ENCODE assay signal across 1 cellular context in the genomic region with DNA sequence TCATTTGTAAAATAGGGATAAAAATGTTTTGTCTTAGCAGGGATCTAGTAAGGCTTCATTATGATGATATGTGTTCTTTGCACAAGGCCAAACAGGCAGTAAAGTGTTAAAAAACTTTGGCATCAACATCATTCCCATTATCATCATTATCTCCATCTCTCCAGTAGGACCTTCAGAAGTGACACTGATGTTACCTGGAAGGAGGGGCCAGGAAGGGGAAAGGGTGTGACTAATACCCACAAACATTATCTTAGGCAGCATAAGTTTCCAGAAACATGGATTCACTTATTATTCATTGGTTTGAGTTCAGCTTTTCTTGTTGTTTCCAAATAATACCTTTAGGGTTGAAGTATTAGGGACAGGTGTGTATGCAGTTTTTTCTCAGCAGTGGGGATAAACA.
A peak's percentile ranks its signal among the peaks of the same experiment; 100 is the strongest.
TF ChIP-seq lines count a peak whose summit lies in the region.

No MANE protein-coding gene starts in this region.

TF ChIP-seq in HEK293, 187 proteins besides CTCF, POLR2A, EP300 and RAD21:
- TF ChIP-seq, protein P1, sequence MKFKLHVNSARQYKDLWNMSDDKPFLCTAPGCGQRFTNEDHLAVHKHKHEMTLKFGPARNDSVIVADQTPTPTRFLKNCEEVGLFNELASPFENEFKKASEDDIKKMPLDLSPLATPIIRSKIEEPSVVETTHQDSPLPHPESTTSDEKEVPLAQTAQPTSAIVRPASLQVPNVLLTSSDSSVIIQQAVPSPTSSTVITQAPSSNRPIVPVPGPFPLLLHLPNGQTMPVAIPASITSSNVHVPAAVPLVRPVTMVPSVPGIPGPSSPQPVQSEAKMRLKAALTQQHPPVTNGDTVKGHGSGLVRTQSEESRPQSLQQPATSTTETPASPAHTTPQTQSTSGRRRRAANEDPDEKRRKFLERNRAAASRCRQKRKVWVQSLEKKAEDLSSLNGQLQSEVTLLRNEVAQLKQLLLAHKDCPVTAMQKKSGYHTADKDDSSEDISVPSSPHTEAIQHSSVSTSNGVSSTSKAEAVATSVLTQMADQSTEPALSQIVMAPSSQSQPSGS (tag by site-specific recombination; IDR thresholded peaks at IDR 0.05; ENCODE audit: low read depth) = no peak
- TF ChIP-seq ZNF621 (tag by site-specific recombination; IDR thresholded peaks at IDR 0.05) (no peak), ZNF335 (tag by site-specific recombination; conservative IDR thresholded peaks at IDR 0.05) (no peak), ZNF112 (tag by site-specific recombination; IDR thresholded peaks at IDR 0.05) (no peak), ZBTB17 (tag by site-specific recombination; IDR thresholded peaks at IDR 0.05) (peak; percentile 20; the same call in 1 of the 2 replicates)
